ENCODE assay signal across 20 cellular contexts in the genomic region with DNA sequence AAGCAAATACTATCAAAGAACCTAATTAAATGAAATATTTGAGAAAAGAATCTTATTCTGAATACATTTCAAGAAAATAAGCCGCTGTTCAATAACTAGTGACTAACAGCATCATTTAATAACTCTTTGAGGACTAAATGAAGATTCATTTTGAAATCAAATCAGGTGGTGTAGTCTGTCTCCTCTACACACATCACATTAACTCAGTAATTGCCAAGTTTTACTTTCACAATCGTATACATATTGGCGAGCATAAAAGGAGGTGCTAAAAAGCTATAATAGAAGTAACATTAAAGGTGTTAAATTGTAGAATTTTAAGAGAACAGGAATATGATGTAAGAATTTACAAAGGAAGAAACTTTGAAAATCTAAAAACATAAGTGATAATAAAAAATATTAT.
DNase-seq lines count a peak whose midpoint lies in the region; ATAC-seq and TF ChIP-seq lines count a peak whose summit lies in the region.
"Had no signal": no experiment of that assay in that cellular context is flagged by ENCODE, and none has a peak within 500 bp of the region (broad histone marks: within the 10 kb centered on the region; RNA-seq: fewer than 3 reads in every experiment).

No MANE protein-coding gene starts in this region.

- no peak overlapping the region for H3K9ac ChIP-seq in OCI-LY3 (ENCODE audit: low read length)
- H3K9ac ChIP-seq: BLaER1 had no signal

- H3K4me1 ChIP-seq in OCI-LY3 (ENCODE audit: low read length), result 0 out of 2 replicates have a peak, but pooled peaks cover 4% of the 10 kb centered on the region
- H3K4me1 ChIP-seq: BLaER1, Caco-2 had no signal

- no peak overlapping the region for H3K27ac Mint-ChIP-seq in activated CD4-positive, alpha-beta T cell treated with anti-CD3 and anti-CD28 coated beads, Interleukin-2, amount 10 ng/mL, durations not matched to agents 7 days and 5 days
- H3K27ac Mint-ChIP-seq: B cell; CD4-positive, CD25-positive, alpha-beta regulatory T cell; CD8-positive, alpha-beta T cell had no signal

- H3K4me3 Mint-ChIP-seq in activated CD4-positive, alpha-beta T cell treated with anti-CD3 and anti-CD28 coated beads, Interleukin-2, amount 10 ng/mL, durations not matched to agents 7 days and 5 days, result no peak overlapping the region
- H3K4me3 Mint-ChIP-seq: B cell; CD4-positive, CD25-positive, alpha-beta regulatory T cell; CD8-positive, alpha-beta T cell had no signal

- H3K4me2 ChIP-seq in OCI-LY3 (ENCODE audit: low read length), result 0 out of 2 replicates have a peak overlapping the region, but pooled peaks have one; percentile 11
- H3K4me2 ChIP-seq: BLaER1 had no signal

- H3K9me3 ChIP-seq in OCI-LY3 (ENCODE audit: insufficient read depth, low read length), result peaks cover 7% of the 10 kb centered on the region; the same call in 1 of the 2 replicates
- H3K9me3 ChIP-seq: Caco-2 had no signal

- H3K27me3 Mint-ChIP-seq in activated CD4-positive, alpha-beta T cell treated with anti-CD3 and anti-CD28 coated beads, Interleukin-2, amount 10 ng/mL, durations not matched to agents 7 days and 5 days, result no peaks in the 10 kb centered on the region
- H3K27me3 Mint-ChIP-seq: B cell; CD4-positive, CD25-positive, alpha-beta regulatory T cell had no signal

- POLR2A ChIA-PET in activated CD4-positive, alpha-beta T cell treated with anti-CD3 and anti-CD28 coated beads, Interleukin-2, amount 10 ng/mL, durations not matched to agents 7 days and 5 days (lab: Charles Lee), result no interaction called here

- no peak overlapping the region for H3K27ac ChIP-seq in OCI-LY3 (ENCODE audit: low read length)
- H3K27ac ChIP-seq: BLaER1, C4-2B had no signal

- ATAC-seq in left lobe of liver (peak; percentile 71), GM21528 (IDR thresholded peaks at IDR 0.05; ENCODE audit: low FRiP score, unreplicated experiment) (no peak), HG03039 (IDR thresholded peaks at IDR 0.05; ENCODE audit: unreplicated experiment) (no peak), HG03460 (IDR thresholded peaks at IDR 0.05; ENCODE audit: unreplicated experiment) (no peak)
- ATAC-seq: CD8-positive, alpha-beta T cell; GM12878 had no signal

- peak; percentile 68 for DNase-seq in ACHN
- DNase-seq in H4 (ENCODE audit: low spot score), result peak; percentile 29
- no peak for DNase-seq in left lobe of liver (ENCODE audit: low spot score)
- DNase-seq in activated CD4-positive, alpha-beta T cell treated with anti-CD3 and anti-CD28 coated beads, Interleukin-2, amount 10 ng/mL, durations not matched to agents 7 days and 5 days, result no peak
- DNase-seq: Caco-2; CD4-positive, CD25-positive, alpha-beta regulatory T cell; CD8-positive, alpha-beta T cell; DMS153; DND-41; GOT3; H7; HCEC 1CT had no signal

- H3K27me3 ChIP-seq in OCI-LY3 (ENCODE audit: low read depth, low read length), result no peaks in the 10 kb centered on the region
- H3K27me3 ChIP-seq: BLaER1 had no signal

- no peaks in the 10 kb centered on the region for H3K36me3 Mint-ChIP-seq in activated CD4-positive, alpha-beta T cell treated with anti-CD3 and anti-CD28 coated beads, Interleukin-2, amount 10 ng/mL, durations not matched to agents 7 days and 5 days (ENCODE audit: low read depth)
- H3K36me3 Mint-ChIP-seq: CD4-positive, CD25-positive, alpha-beta regulatory T cell; CD8-positive, alpha-beta T cell had no signal

- H3K79me2 ChIP-seq in OCI-LY3 (ENCODE audit: low read length), result no peaks in the 10 kb centered on the region

- H3K9me3 Mint-ChIP-seq in activated CD4-positive, alpha-beta T cell treated with anti-CD3 and anti-CD28 coated beads, Interleukin-2, amount 10 ng/mL, durations not matched to agents 7 days and 5 days, result peaks cover 9% of the 10 kb centered on the region

- H4K20me1 ChIP-seq in OCI-LY3 (ENCODE audit: insufficient read depth, low read length), result no peaks in the 10 kb centered on the region
- H4K20me1 ChIP-seq: BLaER1 had no signal

- no peak for TF ChIP-seq CTCF in OCI-LY3 (IDR thresholded peaks at IDR 0.05; ENCODE audit: low read depth, low read length)

- no peaks in the 10 kb centered on the region for H3K36me3 ChIP-seq in OCI-LY3 (replicated peaks; ENCODE audit: low read depth, low read length)
- H3K36me3 ChIP-seq: BLaER1 had no signal

- peak overlapping the region; percentile 61; the same call in 1 of the 2 replicates for H2AFZ ChIP-seq in OCI-LY3 (ENCODE audit: low read depth, low read length)

- CTCF ChIA-PET in activated CD4-positive, alpha-beta T cell treated with anti-CD3 and anti-CD28 coated beads, Interleukin-2, amount 10 ng/mL, durations not matched to agents 7 days and 5 days (lab: Charles Lee), result no interaction called here

- H3K4me1 Mint-ChIP-seq in activated CD4-positive, alpha-beta T cell treated with anti-CD3 and anti-CD28 coated beads, Interleukin-2, amount 10 ng/mL, durations not matched to agents 7 days and 5 days, result no peaks in the 10 kb centered on the region
- H3K4me1 Mint-ChIP-seq: B cell; CD4-positive, CD25-positive, alpha-beta regulatory T cell had no signal

- no peak overlapping the region for H3K4me3 ChIP-seq in OCI-LY3 (ENCODE audit: low read length)
- H3K4me3 ChIP-seq: BLaER1, GM12878 had no signal

- in situ Hi-C loops in ACHN (cut with HindIII; ENCODE audit: low pct_ligation_motif_present, low pct_unique_long_range_greater_than_20kb, low sequenced_read_pairs), result no loop called here

Comparison
In these comparisons a context has a peak if more than half of its experiments do, and no peak if none do; other contexts are left out.
1. DNase-seq: peak in ACHN (single experiment) and H4 (single experiment); none in left lobe of liver (single experiment) and activated CD4-positive, alpha-beta T cell treated with anti-CD3 and anti-CD28 coated beads, Interleukin-2, amount 10 ng/mL, durations not matched to agents 7 days and 5 days (single experiment).